Comparison of ENCODE assay signal across 27 cellular contexts in the genomic region with DNA sequence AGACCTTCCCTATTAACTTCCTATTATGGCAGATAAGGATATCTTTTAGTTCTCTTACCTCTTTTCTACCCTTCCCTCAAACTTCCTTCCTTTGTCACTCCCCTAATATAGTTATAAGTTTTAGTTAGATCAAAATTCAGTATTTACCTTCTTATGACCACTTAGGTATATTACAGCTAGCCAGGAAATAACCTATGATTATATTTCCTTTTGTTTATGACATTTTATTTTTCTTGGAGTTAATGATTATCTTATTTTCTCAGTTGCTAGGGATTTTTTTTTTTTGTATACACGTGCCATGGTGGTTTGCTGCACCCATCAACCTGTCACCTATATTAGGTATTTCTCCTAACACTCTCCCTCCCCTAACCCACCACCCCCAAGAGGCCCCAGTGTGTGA.
"Had no signal": no experiment of that assay in that cellular context is flagged by ENCODE, and none has a peak within 500 bp of the region (broad histone marks: within the 10 kb centered on the region; RNA-seq: fewer than 3 reads in every experiment).

No MANE protein-coding gene starts in this region.

- H3K4me1 Mint-ChIP-seq: natural killer cell; stimulated activated naive B cell treated with anti-CD40 and anti-IgM and Interleukin-4, amounts not matched to agents 10 μg/mL and 1 μg/mL and 100 μg/mL, for 72 hours had no signal

- H3K27ac ChIP-seq: neural progenitor cell, ovary, parathyroid adenoma, psoas muscle, right lobe of liver, stomach, thoracic aorta, thyroid gland, tibial nerve, upper lobe of left lung, vagina had no signal

- H3K27me3 ChIP-seq: neural progenitor cell, ovary, right lobe of liver, sigmoid colon, stomach, thyroid gland, tibial nerve, upper lobe of left lung, vagina had no signal

- H3K9me3 Mint-ChIP-seq: natural killer cell; stimulated activated effector memory CD8-positive, alpha-beta T cell treated with anti-CD3 and anti-CD28 coated beads, Interleukin-12 subunit alpha, Interleukin-12 subunit beta, amount 100 ng/mL, for 72 hours; stimulated activated naive CD8-positive, alpha-beta T cell treated with anti-CD3 and anti-CD28 coated beads, Interleukin-15, Interleukin-2, amounts not matched to agents 100 ng/mL and 50 ng/mL, for 24 hours had no signal

- H3K27ac Mint-ChIP-seq: natural killer cell; nephron; neural progenitor cell; progenitor cell of endocrine pancreas; stimulated activated effector memory CD8-positive, alpha-beta T cell treated with anti-CD3 and anti-CD28 coated beads, Interleukin-12 subunit alpha, Interleukin-12 subunit beta, amount 100 ng/mL, for 72 hours; stimulated activated naive B cell treated with anti-CD40 and anti-IgM and Interleukin-4, amounts not matched to agents 10 μg/mL and 1 μg/mL and 100 μg/mL, for 72 hours; stimulated activated naive CD8-positive, alpha-beta T cell treated with anti-CD3 and anti-CD28 coated beads, Interleukin-15, Interleukin-2, amounts not matched to agents 100 ng/mL and 50 ng/mL, for 24 hours had no signal

- DNase-seq: natural killer cell; occipital lobe; ovary; posterior cingulate gyrus; psoas muscle; right cardiac atrium; right lobe of liver; sigmoid colon; small intestine; stimulated activated CD4-positive, alpha-beta T cell treated with anti-CD3 and anti-CD28 coated beads, Interleukin-15, amount 100 ng/mL, for 24 hours; stimulated activated CD4-positive, alpha-beta T cell treated with anti-CD3 and anti-CD28 coated beads, Interleukin-2, amount 100 ng/mL, for 24 hours; stimulated activated CD4-positive, alpha-beta T cell treated with anti-CD3 and anti-CD28 coated beads, Interleukin-2, amount 100 ng/mL, for 48 hours; stimulated activated CD4-positive, alpha-beta T cell treated with anti-CD3 and anti-CD28 coated beads, Interleukin-4, amount 100 ng/mL, for 24 hours; stimulated activated naive B cell treated with anti-CD40 and anti-IgM and Interleukin-4, amounts not matched to agents 10 μg/mL and 1 μg/mL and 100 μg/mL, for 72 hours; stimulated activated naive CD4-positive, alpha-beta T cell treated with Interleukin-2 at 50 U/mL for 16 hours; stomach; thyroid gland; upper lobe of left lung had no signal

- H3K4me3 ChIP-seq: neural progenitor cell, ovary, psoas muscle, right lobe of liver, sigmoid colon, stomach, thoracic aorta, thyroid gland, tibial nerve, upper lobe of left lung, vagina had no signal

- H3K9me3 ChIP-seq: ovary, psoas muscle, right lobe of liver, sigmoid colon, stomach, thoracic aorta, thyroid gland, tibial nerve, upper lobe of left lung, vagina had no signal

- H3K4me1 ChIP-seq: neural progenitor cell, parathyroid adenoma, right lobe of liver, tibial nerve, upper lobe of left lung, vagina had no signal

- H3K36me3 Mint-ChIP-seq: natural killer cell; neural progenitor cell; stimulated activated effector memory CD8-positive, alpha-beta T cell treated with anti-CD3 and anti-CD28 coated beads, Interleukin-12 subunit alpha, Interleukin-12 subunit beta, amount 100 ng/mL, for 72 hours had no signal

- H3K36me3 ChIP-seq: neural progenitor cell, ovary, right lobe of liver, sigmoid colon, stomach, thoracic aorta, thyroid gland, tibial nerve, upper lobe of left lung, vagina had no signal

- H3K4me3 Mint-ChIP-seq: natural killer cell; nephron; neural progenitor cell; stimulated activated effector memory CD8-positive, alpha-beta T cell treated with anti-CD3 and anti-CD28 coated beads, Interleukin-12 subunit alpha, Interleukin-12 subunit beta, amount 100 ng/mL, for 72 hours; stimulated activated naive B cell treated with anti-CD40 and anti-IgM and Interleukin-4, amounts not matched to agents 10 μg/mL and 1 μg/mL and 100 μg/mL, for 72 hours; stimulated activated naive CD8-positive, alpha-beta T cell treated with anti-CD3 and anti-CD28 coated beads, Interleukin-15, Interleukin-2, amounts not matched to agents 100 ng/mL and 50 ng/mL, for 24 hours had no signal
